ENCODE assay signal across 8 cellular contexts in genomic region chr22:17836977-17837742, GRCh38.
DNase-seq lines count a peak whose midpoint lies in the region; ATAC-seq and TF ChIP-seq lines count a peak whose summit lies in the region.

No MANE protein-coding gene starts in this region.

- H3K27me3 ChIP-seq in adipocyte (replicated peaks; ENCODE audit: control insufficient read depth, insufficient read depth, low read length): no peaks in the 10 kb centered on the region
- H3K27me3 ChIP-seq in lower lobe of right lung (ENCODE audit: low read depth): no peaks in the 10 kb centered on the region
- no peaks in the 10 kb centered on the region for H3K27me3 ChIP-seq in thoracic aorta (replicated peaks; ENCODE audit: insufficient read depth)

- H3K36me3 ChIP-seq in adipocyte (ENCODE audit: control insufficient read depth, insufficient read depth, low read length, severe bottlenecking) (peaks cover 30% of the 10 kb centered on the region), lower lobe of right lung (peaks cover 37% of the 10 kb centered on the region), thoracic aorta (peaks cover 18% of the 10 kb centered on the region)

- H3K27ac ChIP-seq in lower lobe of right lung (no peak overlapping the region), thoracic aorta (peak overlapping the region; percentile 45 to 74)

- ATAC-seq in lower lobe of right lung (peak; percentile 65 to 69), thoracic aorta (ENCODE audit: insufficient number of reproducible peaks, low FRiP score, low read depth) (no peak), HG03571 (IDR thresholded peaks at IDR 0.05; ENCODE audit: unreplicated experiment) (no peak), GM19351 (IDR thresholded peaks at IDR 0.05; ENCODE audit: unreplicated experiment) (no peak)

- TF ChIP-seq CTCF in epithelial cell of esophagus (IDR thresholded peaks at IDR 0.05; ENCODE audit: insufficient read depth, low read depth, low read length, missing control alignments) (no peak), lower lobe of right lung (IDR thresholded peaks at IDR 0.05) (no peak), thoracic aorta (IDR thresholded peaks at IDR 0.05) (no peak)

- no peak overlapping the region for H3K4me3 ChIP-seq in adipocyte (ENCODE audit: low read length)
- no peak overlapping the region for H3K4me3 ChIP-seq in epithelial cell of esophagus (ENCODE audit: low read length)
- H3K4me3 ChIP-seq in lower lobe of right lung: no peak overlapping the region
- H3K4me3 ChIP-seq in thoracic aorta: no peak overlapping the region

- no peak overlapping the region for H3K9ac ChIP-seq in adipocyte (ENCODE audit: low read length)

- intact Hi-C loops in lower lobe of right lung (cut with DNase I): no loop called here

- DNase-seq in adipocyte (ENCODE audit: low read depth) (peak; percentile 69), epithelial cell of esophagus (ENCODE audit: low read depth) (peak; percentile 62), lower lobe of right lung (no peak), thoracic aorta (ENCODE audit: low spot score) (no peak), DMS153 treated with DMSO at 0.1 percent for 48 hours (lab: John Stamatoyannopoulos, UW; ENCODE audit: unreplicated experiment) (no peak), AG08396 (ENCODE audit: low spot score) (no peak)

- H3K4me1 ChIP-seq in adipocyte (ENCODE audit: control insufficient read depth, insufficient read depth, low read length): peaks cover 4% of the 10 kb centered on the region
- peaks cover 9% of the 10 kb centered on the region for H3K4me1 ChIP-seq in lower lobe of right lung
- peaks cover 4 to 14% of the 10 kb centered on the region in 2 donors for H3K4me1 ChIP-seq in thoracic aorta (ENCODE audit: control insufficient read depth in 1 of 2, low read depth in 2 of 2)

- H3K9me3 ChIP-seq in adipocyte (ENCODE audit: control insufficient read depth, low read length) (no peaks in the 10 kb centered on the region), lower lobe of right lung (no peaks in the 10 kb centered on the region), thoracic aorta (no peaks in the 10 kb centered on the region)

Comparison
In these comparisons a context has a peak if more than half of its experiments do, and no peak if none do; other contexts are left out.
1. DNase-seq: peak in adipocyte (single experiment) and epithelial cell of esophagus (single experiment); none in lower lobe of right lung (single experiment), thoracic aorta (single experiment), DMS153 treated with DMSO at 0.1 percent for 48 hours (single experiment) and AG08396 (single experiment).
2. ATAC-seq: peak in lower lobe of right lung (2 of 2); none in thoracic aorta (single experiment), HG03571 (single experiment) and GM19351 (single experiment).